In genomic region chr20:38125157-38126056, GRCh38 we compare ENCODE assay signal across 1 cellular context.
TF ChIP-seq lines count a peak whose summit lies in the region.

No MANE protein-coding gene starts in this region.

TF ChIP-seq in HepG2, 621 proteins besides CTCF, POLR2A, EP300 and RAD21 (continued from another document and continues in another):
- TF ChIP-seq POGK (CRISPR knock-in tag; conservative IDR thresholded peaks at IDR 0.05) (no peak; the same call in 1 of the 2 replicates), ZIK1 (CRISPR knock-in tag; IDR thresholded peaks at IDR 0.05; ENCODE audit: borderline replicate concordance, low read depth) (no peak), ZBED4 (CRISPR knock-in tag; IDR thresholded peaks at IDR 0.05; ENCODE audit: borderline replicate concordance) (peak; percentile 84; the same call in 1 of the 2 replicates), ZNF691 (CRISPR knock-in tag; IDR thresholded peaks at IDR 0.05; ENCODE audit: borderline replicate concordance, low read depth) (no peak), DPF2 (CRISPR knock-in tag; IDR thresholded peaks at IDR 0.05; ENCODE audit: borderline replicate concordance, low read depth) (peak; percentile 57; the same call in 1 of the 2 replicates), FOXP4 (CRISPR knock-in tag; IDR thresholded peaks at IDR 0.05) (peak; percentile 72), ZNF503 (CRISPR knock-in tag; IDR thresholded peaks at IDR 0.05) (no peak; the same call in 1 of the 2 replicates), ZNF543 (CRISPR knock-in tag; IDR thresholded peaks at IDR 0.05) (peak; percentile 63; the same call in 1 of the 2 replicates), U2AF2 (IDR thresholded peaks at IDR 0.05; ENCODE audit: low read depth, low read length) (no peak), ZNF142 (CRISPR knock-in tag; IDR thresholded peaks at IDR 0.05) (no peak), RORA (CRISPR knock-in tag; IDR thresholded peaks at IDR 0.05) (no peak), PBX2 (CRISPR knock-in tag; IDR thresholded peaks at IDR 0.05) (no peak), FLYWCH1 (CRISPR knock-in tag; IDR thresholded peaks at IDR 0.05) (no peak), JUNB (CRISPR knock-in tag; IDR thresholded peaks at IDR 0.05; ENCODE audit: borderline replicate concordance) (no peak), BORCS8-MEF2B (CRISPR knock-in tag; IDR thresholded peaks at IDR 0.05) (no peak; the same call in 1 of the 2 replicates), CENPX (CRISPR knock-in tag; IDR thresholded peaks at IDR 0.05) (no peak), ZNF567 (CRISPR knock-in tag; IDR thresholded peaks at IDR 0.05; ENCODE audit: borderline replicate concordance) (peak; percentile 53; the same call in 1 of the 2 replicates), ZBTB34 (CRISPR knock-in tag; IDR thresholded peaks at IDR 0.05) (peak; percentile 78; the same call in 1 of the 2 replicates), ARNTL (CRISPR knock-in tag; IDR thresholded peaks at IDR 0.05) (no peak; the same call in 1 of the 2 replicates), ZZZ3 (CRISPR knock-in tag; IDR thresholded peaks at IDR 0.05; ENCODE audit: borderline replicate concordance) (0 out of 2 replicates have a peak, but pooled peaks have one; percentile 27), ZNF180 (CRISPR knock-in tag; IDR thresholded peaks at IDR 0.05; ENCODE audit: borderline replicate concordance, low read depth) (no peak), ZNF430 (CRISPR knock-in tag; IDR thresholded peaks at IDR 0.05) (peak; percentile 82), ZGPAT (CRISPR knock-in tag; IDR thresholded peaks at IDR 0.05) (peak; percentile 57; the same call in 1 of the 2 replicates), ZNF12 (CRISPR knock-in tag; IDR thresholded peaks at IDR 0.05) (peak; percentile 58), TBX2 (CRISPR knock-in tag; IDR thresholded peaks at IDR 0.05; ENCODE audit: borderline replicate concordance) (peak; percentile 41; the same call in 1 of the 2 replicates), KLF16 (CRISPR knock-in tag; IDR thresholded peaks at IDR 0.05) (peak in 1 of 2 experiments; percentile 55; a peak in 2 of 4 replicates), FOXA3 (CRISPR knock-in tag; IDR thresholded peaks at IDR 0.05) (peak; percentile 97), RFXAP (CRISPR knock-in tag; IDR thresholded peaks at IDR 0.05; ENCODE audit: borderline replicate concordance) (no peak), RXRB (CRISPR knock-in tag; IDR thresholded peaks at IDR 0.05; ENCODE audit: borderline replicate concordance) (peak; percentile 78), AHR (CRISPR knock-in tag; IDR thresholded peaks at IDR 0.05) (peak; percentile 37; the same call in 1 of the 2 replicates), HHEX (CRISPR knock-in tag; IDR thresholded peaks at IDR 0.05) (no peak), ZNF614 (CRISPR knock-in tag; IDR thresholded peaks at IDR 0.05; ENCODE audit: borderline replicate concordance) (peak; percentile 26; the same call in 1 of the 2 replicates), ZC3H13 (CRISPR knock-in tag; IDR thresholded peaks at IDR 0.05) (no peak), ETV6 (CRISPR knock-in tag; conservative IDR thresholded peaks at IDR 0.05) (no peak)
